8 cellular contexts compared by ENCODE assay signal in genomic region chr11:129895126-129896041, GRCh38. TPM values are rescaled to one million over a fixed set of nuclear protein-coding genes. Genes with fewer than 3 reads are reported as not detected.
DNase-seq lines count a peak whose midpoint lies in the region; ATAC-seq and TF ChIP-seq lines count a peak whose summit lies in the region.

TSS of gene NFRKB (minus strand) at chr11:129895578. CDS start at chr11:129892849, 2,729 bp downstream.

- peak; percentile 43 for DNase-seq in DMS 273 treated with DMSO at 0.1 percent for 48 hours (lab: John Stamatoyannopoulos, UW)
- DNase-seq in HuH-7 (ENCODE audit: low spot score): peak; percentile 93
- peak; percentile 50 to 86 for DNase-seq in PC-9
- DNase-seq in activated T-cell treated with anti-CD3 and anti-CD28 coated beads, Interleukin-2, amount 50 U/mL, for 4 hours: peak; percentile 87
- peak; percentile 60 to 85 for DNase-seq in stimulated activated CD8-positive, alpha-beta memory T cell treated with anti-CD3 and anti-CD28 coated beads, Interleukin-7, amount 100 ng/mL, for 4 hours (ENCODE audit: low read depth in 2 of 2)

- H3K27me3 ChIP-seq in PC-9 (ENCODE audit: insufficient read depth, low read depth) (no peaks in the 10 kb centered on the region), muscle layer of duodenum (ENCODE audit: low read depth, low read length) (no peaks in the 10 kb centered on the region)

- peaks cover 3% of the 10 kb centered on the region; the same call in 1 of the 2 replicates for H3F3A ChIP-seq in PC-9 (ENCODE audit: insufficient read depth, low read depth)

- H3K4me3 ChIP-seq in PC-9 (peak within 1 kb of the TSS; percentile 99), muscle layer of duodenum (ENCODE audit: low read depth in 1 of 2, low read length in 2 of 2) (peak within 1 kb of the TSS; percentile 84 to 96)

- H3K36me3 ChIP-seq in PC-9 (ENCODE audit: low read depth) (peaks cover 12% of the 10 kb centered on the region), muscle layer of duodenum (ENCODE audit: control insufficient read depth in 1 of 2, insufficient read depth in 2 of 2, low read length in 2 of 2) (peaks cover 17 to 21% of the 10 kb centered on the region in 2 donors)

- peak within 1 kb of the TSS; percentile 93 for H3K4me3 Mint-ChIP-seq in activated T-cell treated with anti-CD3 and anti-CD28 coated beads, Interleukin-2, amount 50 U/mL, for 4 hours

- peaks cover 16% of the 10 kb centered on the region for H3K4me1 ChIP-seq in PC-9 (replicated peaks; ENCODE audit: insufficient read depth)
- H3K4me1 ChIP-seq in muscle layer of duodenum (ENCODE audit: control insufficient read depth in 1 of 2, insufficient read depth in 2 of 2, low read length in 2 of 2): peaks cover 10 to 11% of the 10 kb centered on the region in 2 donors

- H3K9me3 ChIP-seq in PC-9 (ENCODE audit: insufficient read depth, low read depth): no peaks in the 10 kb centered on the region
- H3K9me3 ChIP-seq in muscle layer of duodenum (ENCODE audit: control insufficient read depth in 1 of 2, low read length in 2 of 2): no peaks in the 10 kb centered on the region

- peaks cover 39% of the 10 kb centered on the region for H3K79me2 ChIP-seq in PC-9 (ENCODE audit: low read depth)

- no peaks in the 10 kb centered on the region for H3K9me3 Mint-ChIP-seq in activated T-cell treated with anti-CD3 and anti-CD28 coated beads, Interleukin-2, amount 50 U/mL, for 4 hours

- H4K20me1 ChIP-seq in PC-9 (ENCODE audit: insufficient read depth): peaks cover 6% of the 10 kb centered on the region; the same call in 1 of the 2 replicates

- H3K9me2 ChIP-seq in PC-9 (ENCODE audit: insufficient read depth): no peaks in the 10 kb centered on the region

- H3K4me2 ChIP-seq in PC-9: peak within 1 kb of the TSS; percentile 86

- ATAC-seq in GM21447 (IDR thresholded peaks at IDR 0.05; ENCODE audit: unreplicated experiment) (peak; percentile 92), esophagus mucosa (peak; percentile 99)
- peak; percentile 97 to 98 for ATAC-seq in activated T-cell treated with anti-CD3 and anti-CD28 coated beads, Interleukin-2, amount 50 U/mL, for 4 hours

- no TSS peak for BruUV-seq in PC-9 (replicated peaks; lab: Mats Ljungman, UMichigan)

- TF ChIP-seq CTCF in PC-9 (conservative IDR thresholded peaks at IDR 0.05): no peak

- H3K4me1 Mint-ChIP-seq in activated T-cell treated with anti-CD3 and anti-CD28 coated beads, Interleukin-2, amount 50 U/mL, for 4 hours (ENCODE audit: low read depth): peaks cover 33% of the 10 kb centered on the region

- H3K27ac ChIP-seq in PC-9: peak within 1 kb of the TSS; percentile 45; the same call in 1 of the 2 replicates
- peak within 1 kb of the TSS; percentile 54 for H3K27ac ChIP-seq in muscle layer of duodenum (ENCODE audit: low read length)

- POLR2A ChIA-PET in PC-9 (lab: Charles Lee; ENCODE audit: unreplicated experiment): interaction anchor here (0.6 to 0.7 kb wide), 3 partner anchors 17 to 67 kb away, joined by 3 to 9 read pairs (median 4); no protein-coding TSS in a partner anchor

- H3K27me3 Mint-ChIP-seq in activated T-cell treated with anti-CD3 and anti-CD28 coated beads, Interleukin-2, amount 50 U/mL, for 4 hours (ENCODE audit: low read depth): no peaks in the 10 kb centered on the region

- H3K36me3 Mint-ChIP-seq in activated T-cell treated with anti-CD3 and anti-CD28 coated beads, Interleukin-2, amount 50 U/mL, for 4 hours (ENCODE audit: insufficient read depth): peaks cover 19% of the 10 kb centered on the region

- intact Hi-C loops in PC-9 (cut with micrococcal nuclease; ENCODE audit: unreplicated experiment): no loop called here

- peak within 1 kb of the TSS; percentile 89 for H2AFZ ChIP-seq in PC-9

- CTCF ChIA-PET in PC-9 (lab: Charles Lee): no interaction called here

RNA-seq across cellular contexts. Expression of gene NFRKB, which starts in this region (rescaled TPM):
- 37.8 and 39.2 TPM in 2 replicates for total RNA-seq in PC-9 (2021)
- total RNA-seq in activated T-cell treated with anti-CD3 and anti-CD28 coated beads, Interleukin-2, amount 50 U/mL, for 4 hours: 10 to 100 TPM; 30.2 to 42.1 (median 39.0) TPM
- 14.3 TPM for total RNA-seq in esophagus mucosa

Comparison
In these comparisons a context has a peak if more than half of its experiments do, and no peak if none do; other contexts are left out.
1. Peak in every context shown above with its lines: DNase-seq, ATAC-seq, H3K4me3 ChIP-seq and H3K27ac ChIP-seq.
2. DNase-seq: peak in every context shown above with its lines; median percentile 93 in HuH-7; 87 in activated T-cell treated with anti-CD3 and anti-CD28 coated beads, Interleukin-2, amount 50 U/mL, for 4 hours; 72 in stimulated activated CD8-positive, alpha-beta memory T cell treated with anti-CD3 and anti-CD28 coated beads, Interleukin-7, amount 100 ng/mL, for 4 hours; 68 in PC-9; 43 in DMS 273 treated with DMSO at 0.1 percent for 48 hours.